Comparison of ENCODE assay signal across 2 cellular contexts in the genomic region with DNA sequence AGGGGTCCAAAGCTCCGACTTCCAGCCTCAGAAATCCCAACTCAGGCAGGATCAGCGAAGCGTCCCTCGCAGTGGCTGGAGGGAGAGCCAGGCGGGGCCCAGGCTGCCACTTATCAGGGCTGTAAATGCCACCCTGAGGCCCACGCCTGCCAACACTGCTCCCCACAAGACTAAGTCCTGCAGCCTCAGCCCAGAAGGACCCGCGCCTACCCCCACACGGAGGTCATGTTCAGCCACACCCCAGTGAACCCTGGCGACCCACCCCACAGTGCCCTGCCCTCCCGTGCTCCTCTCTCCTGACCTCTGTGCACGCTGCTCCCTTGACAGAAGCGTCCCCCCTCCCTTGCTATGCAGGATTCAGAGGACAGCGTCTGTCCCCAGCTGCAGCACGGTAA.
TF ChIP-seq lines count a peak whose summit lies in the region.

No MANE protein-coding gene starts in this region.

TF ChIP-seq in A549, 52 proteins besides CTCF, POLR2A, EP300 and RAD21:
- TF ChIP-seq E2F6 (IDR thresholded peaks at IDR 0.05; ENCODE audit: borderline replicate concordance, low read depth) (no peak), ZNF302 (CRISPR knock-in tag; IDR thresholded peaks at IDR 0.05) (no peak), TP53 (CRISPR knock-in tag; IDR thresholded peaks at IDR 0.05) (no peak), ZSCAN20 (CRISPR knock-in tag; IDR thresholded peaks at IDR 0.05) (no peak), NR3C1 (IDR thresholded peaks at IDR 0.05) (no peak), ELK1 (IDR thresholded peaks at IDR 0.05; ENCODE audit: low read depth, low read length) (no peak)

TF ChIP-seq in H1, 55 proteins besides CTCF, POLR2A, EP300 and RAD21:
- TF ChIP-seq TAF7 (optimal IDR thresholded peaks at IDR 0.05; ENCODE audit: borderline replicate concordance, low read depth, low read length) (no peak), PHF8 (conservative IDR thresholded peaks at IDR 0.05; ENCODE audit: low read depth, low read length) (no peak), EZH2 (IDR thresholded peaks at IDR 0.05; ENCODE audit: low read depth, low read length, severe bottlenecking) (no peak), KDM4A (IDR thresholded peaks at IDR 0.05; ENCODE audit: low read depth, low read length, severe bottlenecking) (no peak), RNF2 (IDR thresholded peaks at IDR 0.05; ENCODE audit: borderline replicate concordance, low read depth, low read length, missing control alignments, poor library complexity, severe bottlenecking) (no peak), SUZ12 (IDR thresholded peaks at IDR 0.05; ENCODE audit: low read length) (no peak)
TF ChIP-seq in H1: peak in this region for 0.
